1 cellular context compared by ENCODE assay signal in genomic region chr7:101094376-101094775, GRCh38.
TF ChIP-seq lines count a peak whose summit lies in the region.

No MANE protein-coding gene starts in this region.

TF ChIP-seq in HCT116, 20 proteins besides CTCF, POLR2A, EP300 and RAD21:
- TF ChIP-seq, protein P1, sequence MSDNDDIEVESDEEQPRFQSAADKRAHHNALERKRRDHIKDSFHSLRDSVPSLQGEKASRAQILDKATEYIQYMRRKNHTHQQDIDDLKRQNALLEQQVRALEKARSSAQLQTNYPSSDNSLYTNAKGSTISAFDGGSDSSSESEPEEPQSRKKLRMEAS (IDR thresholded peaks at IDR 0.05), result no peak
- TF ChIP-seq SP1 (IDR thresholded peaks at IDR 0.05; ENCODE audit: low read depth), result no peak
- no peak for TF ChIP-seq CEBPB (IDR thresholded peaks at IDR 0.05; ENCODE audit: low read depth)
- no peak for TF ChIP-seq ELF1 (IDR thresholded peaks at IDR 0.05; ENCODE audit: borderline replicate concordance, low read depth)
- no peak for TF ChIP-seq JUND (IDR thresholded peaks at IDR 0.05)
- no peak for TF ChIP-seq ATF3 (IDR thresholded peaks at IDR 0.05)
- TF ChIP-seq, protein P2, sequence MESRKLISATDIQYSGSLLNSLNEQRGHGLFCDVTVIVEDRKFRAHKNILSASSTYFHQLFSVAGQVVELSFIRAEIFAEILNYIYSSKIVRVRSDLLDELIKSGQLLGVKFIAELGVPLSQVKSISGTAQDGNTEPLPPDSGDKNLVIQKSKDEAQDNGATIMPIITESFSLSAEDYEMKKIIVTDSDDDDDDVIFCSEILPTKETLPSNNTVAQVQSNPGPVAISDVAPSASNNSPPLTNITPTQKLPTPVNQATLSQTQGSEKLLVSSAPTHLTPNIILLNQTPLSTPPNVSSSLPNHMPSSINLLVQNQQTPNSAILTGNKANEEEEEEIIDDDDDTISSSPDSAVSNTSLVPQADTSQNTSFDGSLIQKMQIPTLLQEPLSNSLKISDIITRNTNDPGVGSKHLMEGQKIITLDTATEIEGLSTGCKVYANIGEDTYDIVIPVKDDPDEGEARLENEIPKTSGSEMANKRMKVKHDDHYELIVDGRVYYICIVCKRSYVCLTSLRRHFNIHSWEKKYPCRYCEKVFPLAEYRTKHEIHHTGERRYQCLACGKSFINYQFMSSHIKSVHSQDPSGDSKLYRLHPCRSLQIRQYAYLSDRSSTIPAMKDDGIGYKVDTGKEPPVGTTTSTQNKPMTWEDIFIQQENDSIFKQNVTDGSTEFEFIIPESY (IDR thresholded peaks at IDR 0.05; ENCODE audit: extremely low read depth, insufficient replicate concordance, low read length), result no peak
- no peak for TF ChIP-seq POLR2AphosphoS5 (IDR thresholded peaks at IDR 0.05; ENCODE audit: low read depth, low read length)
- TF ChIP-seq TCF7L2 (IDR thresholded peaks at IDR 0.05; ENCODE audit: borderline replicate concordance, extremely low read depth, insufficient read depth, insufficient read length), result no peak
- no peak for TF ChIP-seq FOSL1 (IDR thresholded peaks at IDR 0.05; ENCODE audit: low read depth)
TF ChIP-seq in HCT116: peak in this region for 0.
